Comparison of ENCODE assay signal across 12 cellular contexts in genomic region chr15:85404156-85404921, GRCh38. TPM values are rescaled to one million over a fixed set of nuclear protein-coding genes. Genes with fewer than 3 reads are reported as not detected.
A peak's percentile ranks its signal among the peaks of the same experiment; 100 is the strongest.
DNase-seq lines count a peak whose midpoint lies in the region; ATAC-seq, FAIRE-seq and TF ChIP-seq lines count a peak whose summit lies in the region.
"Had no signal": no experiment of that assay in that cellular context is flagged by ENCODE, and none has a peak within 500 bp of the region (broad histone marks: within the 10 kb centered on the region; RNA-seq: fewer than 3 reads in every experiment).

No MANE protein-coding gene starts in this region.

- H3K36me3 ChIP-seq in endothelial cell of umbilical vein (ENCODE audit: control insufficient read depth in 2 of 2, extremely low read depth in 1 of 2, insufficient read depth in 2 of 2, low read length in 2 of 2), result no peaks in the 10 kb centered on the region
- H3K36me3 ChIP-seq in skeletal muscle satellite cell (ENCODE audit: insufficient read depth, low read length), result no peaks in the 10 kb centered on the region

- peak overlapping the region; percentile 60 for H3K4me2 ChIP-seq in endothelial cell of umbilical vein (ENCODE audit: insufficient read depth, low read length)
- peak overlapping the region; percentile 48 for H3K4me2 ChIP-seq in skeletal muscle satellite cell (ENCODE audit: low read length)

- H3K27me3 ChIP-seq in endothelial cell of umbilical vein (ENCODE audit: control insufficient read depth in 2 of 2, insufficient read depth in 2 of 2, low read length in 2 of 2), result no peaks in the 10 kb centered on the region
- no peaks in the 10 kb centered on the region for H3K27me3 ChIP-seq in skeletal muscle satellite cell (ENCODE audit: control insufficient read depth, insufficient read depth, low read length)

- POLR2A ChIA-PET in endothelial cell of umbilical vein (lab: Charles Lee), result interaction anchor here (0.7 to 1.8 kb wide), 4 partner anchors 9 to 194 kb away, joined by 3 to 13 read pairs (median 4); partner anchors contain the start of gene AKAP13

- ATAC-seq in GM21528 (IDR thresholded peaks at IDR 0.05; ENCODE audit: low FRiP score, unreplicated experiment), result no peak

- CTCF ChIA-PET in endothelial cell of umbilical vein (lab: Charles Lee), result interaction anchor here (0.7 to 4.1 kb wide), 13 partner anchors 9 to 114 kb away, joined by 3 to 43 read pairs (median 7); no protein-coding TSS in a partner anchor

- BruUV-seq in endothelial cell of umbilical vein (replicated peaks; lab: Mats Ljungman, UMichigan), result TSS peak; percentile 26

- no peak for TF ChIP-seq CTCF in endothelial cell of umbilical vein (IDR thresholded peaks at IDR 0.05; ENCODE audit: extremely low read depth in 1 of 2, insufficient read depth in 1 of 2, low read depth in 1 of 2, low read length in 2 of 2)

- no peaks in the 10 kb centered on the region for H4K20me1 ChIP-seq in endothelial cell of umbilical vein (replicated peaks; ENCODE audit: control insufficient read depth, extremely low read depth, insufficient read depth, low read length)

- H3K9me3 ChIP-seq in endothelial cell of umbilical vein (replicated peaks; ENCODE audit: control insufficient read depth, insufficient read depth, low read length) (no peaks in the 10 kb centered on the region), skeletal muscle satellite cell (replicated peaks; ENCODE audit: low read length) (no peaks in the 10 kb centered on the region)

- H3K9ac ChIP-seq in endothelial cell of umbilical vein (replicated peaks; ENCODE audit: extremely low read depth, insufficient read depth, low read length) (peak overlapping the region; percentile 59), skeletal muscle satellite cell (ENCODE audit: low read depth, low read length) (no peak overlapping the region)

- H2AFZ ChIP-seq in endothelial cell of umbilical vein (ENCODE audit: low read depth, low read length), result no peak overlapping the region

- DNase-seq in NCI-H82 (lab: John Stamatoyannopoulos, UW) (peak; percentile 24), NCI-H82 treated with DMSO at 0.1 percent for 48 hours (lab: John Stamatoyannopoulos, UW; ENCODE audit: unreplicated experiment) (no peak), NOMO-1 treated with dmso at 0.1 percent for 144 hours (lab: John Stamatoyannopoulos, UW; ENCODE audit: unreplicated experiment) (peak; percentile 43), endothelial cell of umbilical vein (ENCODE audit: low read depth, low spot score) (no peak), midbrain (lab: John Stamatoyannopoulos, UW) (no peak), globus pallidus (ENCODE audit: low spot score) (no peak)
- DNase-seq: activated naive CD4-positive, alpha-beta T cell; NCI-H1092 treated with DMSO at 0.1 percent for 48 hours; SIG-M5 had no signal

- TF ChIP-seq POLR2A in endothelial cell of umbilical vein (IDR thresholded peaks at IDR 0.05; ENCODE audit: low read depth, low read length), result no peak

- peaks cover 84% of the 10 kb centered on the region for H3K79me2 ChIP-seq in endothelial cell of umbilical vein (ENCODE audit: control insufficient read depth, insufficient read depth, low read length)

- peaks cover 56% of the 10 kb centered on the region for H3K4me1 ChIP-seq in endothelial cell of umbilical vein (ENCODE audit: control insufficient read depth, extremely low read depth, insufficient read depth, low read length)
- peaks cover 57% of the 10 kb centered on the region for H3K4me1 ChIP-seq in skeletal muscle satellite cell (ENCODE audit: control insufficient read depth, insufficient read depth, low read length)

- dilution Hi-C loops in endothelial cell of umbilical vein (cut with MboI; ENCODE audit: extremely low pct_ligation_motif_present, low sequenced_read_pairs), result no loop called here

- peaks cover 3% of the 10 kb centered on the region for H3K9me1 ChIP-seq in endothelial cell of umbilical vein (replicated peaks; ENCODE audit: control insufficient read depth, extremely low read depth, insufficient read depth, low read length)

- H3K27ac ChIP-seq in endothelial cell of umbilical vein (ENCODE audit: insufficient read depth, low read depth, low read length), result peak overlapping the region; percentile 75

- no peak overlapping the region for H3K4me3 ChIP-seq in endothelial cell of umbilical vein (replicated peaks in 1 of 3; ENCODE audit: insufficient read depth in 1 of 3, low read depth in 1 of 3, low read length in 3 of 3)
- H3K4me3 ChIP-seq in skeletal muscle satellite cell (ENCODE audit: low read length), result no peak overlapping the region

- no peak for FAIRE-seq in endothelial cell of umbilical vein (lab: Jason Lieb, UNC)
- FAIRE-seq: A204.1 had no signal

- intact Hi-C loops in endothelial cell of umbilical vein (cut with micrococcal nuclease), result no loop called here

TF ChIP-seq in endothelial cell of umbilical vein, 7 proteins besides CTCF, POLR2A, EP300 and RAD21:
- TF ChIP-seq MYC (IDR thresholded peaks at IDR 0.05; ENCODE audit: low read depth, low read length) (no peak), EZH2 (IDR thresholded peaks at IDR 0.05; ENCODE audit: borderline replicate concordance, low read depth, low read length, severe bottlenecking) (no peak), MAX (IDR thresholded peaks at IDR 0.05; ENCODE audit: insufficient read depth, insufficient read length) (no peak), GATA2 (IDR thresholded peaks at IDR 0.05; ENCODE audit: insufficient read depth, insufficient read length, low read depth, low read length) (no peak), POLR2AphosphoS5 (IDR thresholded peaks at IDR 0.05; ENCODE audit: insufficient read depth, low read depth, low read length) (no peak), FOS (IDR thresholded peaks at IDR 0.05; ENCODE audit: borderline replicate concordance, insufficient read depth, low read length) (no peak)

RNA-seq across cellular contexts. Expression of gene AKAP13, which starts 23.9 kb away (rescaled TPM):
- total RNA-seq in endothelial cell of umbilical vein, result 80.3 and 87.8 TPM in 2 replicates
- polyA plus RNA-seq in endothelial cell of umbilical vein, result 20.8 and 22.8 TPM in 2 replicates
- polyA plus RNA-seq in endothelial cell of umbilical vein (2011; cell fraction: cytosol; rRNA removed), result 14.3 and 15.7 TPM in 2 replicates
- 56.1 and 74.7 TPM in 2 replicates for polyA plus RNA-seq in endothelial cell of umbilical vein (2011; cell fraction: nucleus; rRNA removed)
- 30.6 and 35.5 TPM in 2 replicates for polyA plus RNA-seq in endothelial cell of umbilical vein (2012)
- polyA minus RNA-seq in endothelial cell of umbilical vein, result 113 and 119 TPM in 2 replicates
- 55.7 TPM for polyA minus RNA-seq in endothelial cell of umbilical vein (2011; cell fraction: cytosol; rRNA and poly(A)+ RNA removed)
- 234 and 316 TPM in 2 replicates for polyA minus RNA-seq in endothelial cell of umbilical vein (2011; cell fraction: nucleus; rRNA and poly(A)+ RNA removed)
- 47.1 and 51.5 TPM in 2 replicates for total RNA-seq in skeletal muscle satellite cell (2012; rRNA removed)

Comparison
In these comparisons a context has a peak if more than half of its experiments do, and no peak if none do; other contexts are left out.
1. DNase-seq: peak in NCI-H82 (single experiment) and NOMO-1 treated with dmso at 0.1 percent for 144 hours (single experiment); none in NCI-H82 treated with DMSO at 0.1 percent for 48 hours (single experiment), endothelial cell of umbilical vein (single experiment), midbrain (single experiment) and globus pallidus (single experiment).